17 cellular contexts compared by ENCODE assay signal in the genomic region with DNA sequence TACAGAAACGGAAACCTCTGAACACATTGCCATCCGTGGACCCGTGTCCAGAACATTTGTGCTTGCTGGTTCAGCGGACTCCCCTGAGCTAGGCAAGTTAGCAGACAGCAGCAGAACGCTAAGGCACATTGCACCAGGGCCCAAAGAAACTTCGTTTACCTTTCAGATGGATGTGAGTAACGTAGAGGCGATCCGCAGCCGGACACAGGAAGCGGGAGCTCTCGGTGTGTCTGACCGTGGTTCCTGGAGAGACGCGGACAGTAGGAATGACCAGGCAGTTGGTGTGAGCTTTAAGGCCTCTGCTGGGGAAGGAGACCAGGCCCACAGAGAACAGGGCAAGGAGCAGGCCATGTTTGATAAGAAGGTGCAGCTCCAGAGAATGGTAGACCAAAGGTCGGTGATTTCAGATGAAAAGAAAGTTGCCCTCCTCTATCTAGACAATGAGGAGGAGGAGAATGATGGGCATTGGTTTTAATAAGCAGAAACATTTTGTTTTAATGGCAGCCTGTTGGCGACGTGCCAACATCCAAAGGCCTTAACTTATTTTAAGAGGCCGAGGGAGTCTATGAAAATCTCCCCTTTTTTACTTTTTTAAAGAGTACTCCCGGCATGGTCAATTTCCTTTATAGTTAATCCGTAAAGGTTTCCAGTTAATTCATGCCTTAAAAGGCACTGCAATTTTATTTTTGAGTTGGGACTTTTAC.
"Had no signal": no experiment of that assay in that cellular context is flagged by ENCODE, and none has a peak within 500 bp of the region (broad histone marks: within the 10 kb centered on the region; RNA-seq: fewer than 3 reads in every experiment).

No MANE protein-coding gene starts in this region.

- H3K4me1 ChIP-seq: body of pancreas, uterus had no signal

- H3K9me3 ChIP-seq: body of pancreas, thyroid gland, uterus had no signal

- H3K36me3 Mint-ChIP-seq: activated naive CD4-positive, alpha-beta T cell treated with anti-CD3 and anti-CD28 coated beads, Interleukin-2, amount 50 U/mL, for 72 hours; naive thymus-derived CD4-positive, alpha-beta T cell had no signal

- DNase-seq: activated CD4-positive, alpha-beta T cell treated with anti-CD3 and anti-CD28 coated beads, Interleukin-2, amount 50 U/mL, for 4 hours; activated CD4-positive, CD25-positive, alpha-beta regulatory T cell treated with anti-CD3 and anti-CD28 coated beads, Interleukin-2, amount 50 U/mL, for 72 hours; activated T-cell treated with anti-CD3 and anti-CD28 coated beads, Interleukin-2, amount 50 U/mL, for 1 hour; amniotic stem cell; body of pancreas; effector memory CD8-positive, alpha-beta T cell; naive thymus-derived CD4-positive, alpha-beta T cell; nucleus accumbens; stimulated activated CD4-positive, alpha-beta T cell treated with anti-CD3 and anti-CD28 coated beads, Interleukin-2, amount 100 ng/mL, for 48 hours; T-helper 9 cell; thyroid gland; uterus had no signal

- H3K27me3 Mint-ChIP-seq: naive thymus-derived CD4-positive, alpha-beta T cell; progenitor cell of endocrine pancreas; stimulated activated naive CD8-positive, alpha-beta T cell treated with anti-CD3 and anti-CD28 coated beads, Interleukin-15, Interleukin-2, amounts not matched to agents 100 ng/mL and 50 ng/mL, for 24 hours had no signal

- ATAC-seq: activated naive CD4-positive, alpha-beta T cell treated with anti-CD3 and anti-CD28 coated beads, Interleukin-2, amount 50 U/mL, for 72 hours; body of pancreas; effector memory CD8-positive, alpha-beta T cell; naive thymus-derived CD4-positive, alpha-beta T cell; sciatic nerve had no signal

- H3K4me1 Mint-ChIP-seq: naive thymus-derived CD4-positive, alpha-beta T cell had no signal

- H3K27ac ChIP-seq: body of pancreas, thyroid gland, uterus had no signal

- H3K4me3 Mint-ChIP-seq: dendritic cell treated with granulocyte-macrophage colony-stimulating factor and Interleukin-4, amounts not matched to agents 40 ng/mL and 50 ng/mL, for 4 days; effector memory CD8-positive, alpha-beta T cell; naive thymus-derived CD4-positive, alpha-beta T cell; stimulated activated naive CD8-positive, alpha-beta T cell treated with anti-CD3 and anti-CD28 coated beads, Interleukin-15, Interleukin-2, amounts not matched to agents 100 ng/mL and 50 ng/mL, for 24 hours had no signal

- H3K4me3 ChIP-seq: body of pancreas, thyroid gland, uterus had no signal

- H3K36me3 ChIP-seq: uterus had no signal

- H3K9me3 Mint-ChIP-seq: activated naive CD4-positive, alpha-beta T cell treated with anti-CD3 and anti-CD28 coated beads, Interleukin-2, amount 50 U/mL, for 72 hours; dendritic cell treated with granulocyte-macrophage colony-stimulating factor and Interleukin-4, amounts not matched to agents 40 ng/mL and 50 ng/mL, for 4 days; effector memory CD8-positive, alpha-beta T cell; naive thymus-derived CD4-positive, alpha-beta T cell; stimulated activated naive CD8-positive, alpha-beta T cell treated with anti-CD3 and anti-CD28 coated beads, Interleukin-15, Interleukin-2, amounts not matched to agents 100 ng/mL and 50 ng/mL, for 24 hours had no signal

- H3K27me3 ChIP-seq: body of pancreas, thyroid gland, uterus had no signal

- H3K27ac Mint-ChIP-seq: activated naive CD4-positive, alpha-beta T cell treated with anti-CD3 and anti-CD28 coated beads, Interleukin-2, amount 50 U/mL, for 72 hours; dendritic cell treated with granulocyte-macrophage colony-stimulating factor and Interleukin-4, amounts not matched to agents 40 ng/mL and 50 ng/mL, for 4 days; effector memory CD8-positive, alpha-beta T cell; naive thymus-derived CD4-positive, alpha-beta T cell; progenitor cell of endocrine pancreas; stimulated activated naive CD8-positive, alpha-beta T cell treated with anti-CD3 and anti-CD28 coated beads, Interleukin-15, Interleukin-2, amounts not matched to agents 100 ng/mL and 50 ng/mL, for 24 hours had no signal
